In the genomic region with DNA sequence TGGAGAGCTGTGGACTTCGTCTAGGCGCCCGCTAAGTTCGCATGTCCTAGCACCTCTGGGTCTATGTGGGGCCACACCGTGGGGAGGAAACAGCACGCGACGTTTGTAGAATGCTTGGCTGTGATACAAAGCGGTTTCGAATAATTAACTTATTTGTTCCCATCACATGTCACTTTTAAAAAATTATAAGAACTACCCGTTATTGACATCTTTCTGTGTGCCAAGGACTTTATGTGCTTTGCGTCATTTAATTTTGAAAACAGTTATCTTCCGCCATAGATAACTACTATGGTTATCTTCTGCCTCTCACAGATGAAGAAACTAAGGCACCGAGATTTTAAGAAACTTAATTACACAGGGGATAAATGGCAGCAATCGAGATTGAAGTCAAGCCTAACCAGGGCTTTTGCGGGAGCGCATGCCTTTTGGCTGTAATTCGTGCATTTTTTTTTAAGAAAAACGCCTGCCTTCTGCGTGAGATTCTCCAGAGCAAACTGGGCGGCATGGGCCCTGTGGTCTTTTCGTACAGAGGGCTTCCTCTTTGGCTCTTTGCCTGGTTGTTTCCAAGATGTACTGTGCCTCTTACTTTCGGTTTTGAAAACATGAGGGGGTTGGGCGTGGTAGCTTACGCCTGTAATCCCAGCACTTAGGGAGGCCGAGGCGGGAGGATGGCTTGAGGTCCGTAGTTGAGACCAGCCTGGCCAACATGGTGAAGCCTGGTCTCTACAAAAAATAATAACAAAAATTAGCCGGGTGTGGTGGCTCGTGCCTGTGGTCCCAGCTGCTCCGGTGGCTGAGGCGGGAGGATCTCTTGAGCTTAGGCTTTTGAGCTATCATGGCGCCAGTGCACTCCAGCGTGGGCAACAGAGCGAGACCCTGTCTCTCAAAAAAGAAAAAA, we compare ENCODE assay signal across 8 cellular contexts. TPM values are rescaled to one million over a fixed set of nuclear protein-coding genes. Genes with fewer than 3 reads are reported as not detected.
A peak's percentile ranks its signal among the peaks of the same experiment; 100 is the strongest.
DNase-seq lines count a peak whose midpoint lies in the region; ATAC-seq and TF ChIP-seq lines count a peak whose summit lies in the region.

No MANE protein-coding gene starts in this region.

- no peaks in the 10 kb centered on the region for H3K79me1 ChIP-seq in H9 (ENCODE audit: insufficient read depth, low read depth, low read length, poor library complexity, severe bottlenecking)

- DNase-seq in H9 (no peak), NOMO-1 (lab: John Stamatoyannopoulos, UW; ENCODE audit: unreplicated experiment in 2 of 2) (peak; percentile 76 to 81), epidermal melanocyte (ENCODE audit: insufficient read length, low spot score) (peak; percentile 50)
- peak; percentile 87 for DNase-seq in activated CD8-positive, alpha-beta memory T cell treated with anti-CD3 and anti-CD28 coated beads for 24 hours

- no peak overlapping the region for H2AK5ac ChIP-seq in H9 (ENCODE audit: insufficient read length, low read length)

- H3K36me3 ChIP-seq in BLaER1 treated with 17β-estradiol and CSF1 and Interleukin-3, amounts not matched to agents 10 nM and 100 nM = peaks cover 35 to 51% (median 44%) of the 10 kb centered on the region in 11 experiments
- H3K36me3 ChIP-seq in mesodermal cell (ENCODE audit: control insufficient read depth, insufficient read depth, low read length) = peaks cover 20% of the 10 kb centered on the region

- no peak overlapping the region for H3T11ph ChIP-seq in H9 (ENCODE audit: low read length)

- H4K8ac ChIP-seq in H9 (replicated peaks; ENCODE audit: insufficient read length, low read depth, low read length) = no peak overlapping the region

- H3K27me3 ChIP-seq in BLaER1 treated with 17β-estradiol and CSF1 and Interleukin-3, amounts not matched to agents 10 nM and 100 nM = no peaks in the 10 kb centered on the region
- no peaks in the 10 kb centered on the region; the same call in 1 of the 2 replicates for H3K27me3 ChIP-seq in H9 (ENCODE audit: insufficient read depth, low read length)

- peaks cover 56 to 60% (median 59%) of the 10 kb centered on the region in 11 experiments for H4K20me1 ChIP-seq in BLaER1 treated with 17β-estradiol and CSF1 and Interleukin-3, amounts not matched to agents 10 nM and 100 nM
- no peaks in the 10 kb centered on the region for H4K20me1 ChIP-seq in H9 (ENCODE audit: control insufficient read depth, insufficient read depth, insufficient read length)

- H3K4me1 Mint-ChIP-seq in H9 = peaks cover 6 to 7% of the 10 kb centered on the region in 2 experiments
- H3K4me1 Mint-ChIP-seq in stimulated activated naive CD8-positive, alpha-beta T cell treated with anti-CD3 and anti-CD28 coated beads, Interleukin-15, Interleukin-2, amounts not matched to agents 100 ng/mL and 50 ng/mL, for 24 hours (ENCODE audit: low read depth) = peaks cover 52% of the 10 kb centered on the region

- no peaks in the 10 kb centered on the region; the same call in 1 of the 2 replicates for H3K79me2 ChIP-seq in H9 (ENCODE audit: insufficient read depth, low read length)

- H3K14ac ChIP-seq in H9 (ENCODE audit: insufficient read depth, low read length) = peak overlapping the region; percentile 3; the same call in 1 of the 2 replicates

- H3K4me2 ChIP-seq in BLaER1 treated with 17β-estradiol and CSF1 and Interleukin-3, amounts not matched to agents 10 nM and 100 nM = peak overlapping the region; percentile 81 to 97 (median 88)
- peak overlapping the region; percentile 55 for H3K4me2 ChIP-seq in H9 (ENCODE audit: insufficient read depth, insufficient read length, low read length)

- H3K4me3 ChIP-seq in BLaER1 treated with 17β-estradiol and CSF1 and Interleukin-3, amounts not matched to agents 10 nM and 100 nM = peak overlapping the region; percentile 86 to 98 (median 96)
- peak overlapping the region; percentile 76 for H3K4me3 ChIP-seq in mesodermal cell (ENCODE audit: extremely low read depth, insufficient read depth, low read length, poor library complexity, severe bottlenecking)

- no peak overlapping the region for H2BK5ac ChIP-seq in H9 (ENCODE audit: insufficient read length, low read length)

- no peak overlapping the region for H4K91ac ChIP-seq in H9 (ENCODE audit: insufficient read length, low read depth, low read length)

- H3K23ac ChIP-seq in H9 (ENCODE audit: insufficient read length, low read depth, low read length) = no peak overlapping the region

- no peak overlapping the region for H4K5ac ChIP-seq in H9 (ENCODE audit: insufficient read length, low read depth, low read length)

- no peak overlapping the region for H2AFZ ChIP-seq in H9 (ENCODE audit: low read length)

- H3K23me2 ChIP-seq in H9 (ENCODE audit: insufficient read length, low read depth, low read length, poor library complexity, severe bottlenecking) = peaks cover 13% of the 10 kb centered on the region

- H2BK15ac ChIP-seq in H9 (ENCODE audit: low read depth, low read length) = no peak overlapping the region

- H3K9me3 ChIP-seq in BLaER1 treated with 17β-estradiol and CSF1 and Interleukin-3, amounts not matched to agents 10 nM and 100 nM (replicated peaks in 1 of 11) = no peaks in the 10 kb centered on the region
- H3K9me3 ChIP-seq in H9 (ENCODE audit: control insufficient read depth, low read depth, low read length) (no peaks in the 10 kb centered on the region), mesodermal cell (ENCODE audit: control insufficient read depth, low read length) (no peaks in the 10 kb centered on the region)

- H3K27ac ChIP-seq in BLaER1 treated with 17β-estradiol and CSF1 and Interleukin-3, amounts not matched to agents 10 nM and 100 nM = peak overlapping the region; percentile 97 to 100 (median 99)
- H3K27ac ChIP-seq in H9 (ENCODE audit: insufficient read length, low read depth, low read length) = no peak overlapping the region
- peak overlapping the region; percentile 39 for H3K27ac ChIP-seq in mesodermal cell (ENCODE audit: low read depth, low read length, severe bottlenecking)

- no peak overlapping the region for H2BK120ac ChIP-seq in H9 (ENCODE audit: low read depth, low read length, poor library complexity, severe bottlenecking)

- H3K27ac Mint-ChIP-seq in H9 = peak overlapping the region in 1 of 3 experiments; percentile 29; a peak in 1 of 7 replicates
- peak overlapping the region; percentile 100 for H3K27ac Mint-ChIP-seq in stimulated activated naive CD8-positive, alpha-beta T cell treated with anti-CD3 and anti-CD28 coated beads, Interleukin-15, Interleukin-2, amounts not matched to agents 100 ng/mL and 50 ng/mL, for 24 hours

- peaks cover 38 to 52% (median 46%) of the 10 kb centered on the region in 10 experiments for H3K4me1 ChIP-seq in BLaER1 treated with 17β-estradiol and CSF1 and Interleukin-3, amounts not matched to agents 10 nM and 100 nM
- no peaks in the 10 kb centered on the region for H3K4me1 ChIP-seq in H9 (ENCODE audit: insufficient read depth, low read length)
- peaks cover 7% of the 10 kb centered on the region for H3K4me1 ChIP-seq in mesodermal cell (ENCODE audit: control insufficient read depth, insufficient read depth, low read length, poor library complexity, severe bottlenecking)

- peak overlapping the region; percentile 97 to 100 (median 99) for H3K9ac ChIP-seq in BLaER1 treated with 17β-estradiol and CSF1 and Interleukin-3, amounts not matched to agents 10 nM and 100 nM
- H3K9ac ChIP-seq in H9 (ENCODE audit: extremely low read depth, insufficient read length, low read length) = peak overlapping the region; percentile 9

- no peak overlapping the region for H3K56ac ChIP-seq in H9 (ENCODE audit: insufficient read length, low read depth, low read length)

- H3K36me3 Mint-ChIP-seq in H9 (ENCODE audit: insufficient read depth in 1 of 3, low read depth in 3 of 3) = peaks cover 2 to 11% (median 10%) of the 10 kb centered on the region in 3 experiments; a peak in 6 of 7 replicates
- H3K36me3 Mint-ChIP-seq in stimulated activated naive CD8-positive, alpha-beta T cell treated with anti-CD3 and anti-CD28 coated beads, Interleukin-15, Interleukin-2, amounts not matched to agents 100 ng/mL and 50 ng/mL, for 24 hours (ENCODE audit: low read depth) = peaks cover 76% of the 10 kb centered on the region

- no peak overlapping the region for H3K4ac ChIP-seq in H9 (ENCODE audit: low read depth, low read length)

- no peak for TF ChIP-seq CTCF in H9 (conservative IDR thresholded peaks at IDR 0.05)

- H3K9me3 Mint-ChIP-seq in H9 = no peaks in the 10 kb centered on the region
- H3K9me3 Mint-ChIP-seq in stimulated activated naive CD8-positive, alpha-beta T cell treated with anti-CD3 and anti-CD28 coated beads, Interleukin-15, Interleukin-2, amounts not matched to agents 100 ng/mL and 50 ng/mL, for 24 hours = no peaks in the 10 kb centered on the region

- no CpG with 5 or more reads among the region's 35 CpGs for WGBS in H9 (ENCODE audit: extremely low coverage, insufficient read length, low lambda C conversion rate)
- 71 to 82% methylated on average over 26 of the region's 35 CpGs for WGBS in mesodermal cell (ENCODE audit: insufficient coverage in 2 of 2), 2 experiments

- H2BK20ac ChIP-seq in H9 (ENCODE audit: low read depth, low read length, poor library complexity, severe bottlenecking) = no peak overlapping the region

- peaks cover 15% of the 10 kb centered on the region for H3K27me3 Mint-ChIP-seq in H9 (ENCODE audit: low read depth)
- H3K27me3 Mint-ChIP-seq in stimulated activated naive CD8-positive, alpha-beta T cell treated with anti-CD3 and anti-CD28 coated beads, Interleukin-15, Interleukin-2, amounts not matched to agents 100 ng/mL and 50 ng/mL, for 24 hours = no peaks in the 10 kb centered on the region

- no peak for ATAC-seq in GM18502 (IDR thresholded peaks at IDR 0.05; ENCODE audit: poor library complexity, unreplicated experiment)

- H2BK12ac ChIP-seq in H9 (ENCODE audit: insufficient read length, low read depth, low read length) = no peak overlapping the region

- peak overlapping the region; percentile 82 to 95 for H3K4me3 Mint-ChIP-seq in H9
- peak overlapping the region; percentile 97 for H3K4me3 Mint-ChIP-seq in stimulated activated naive CD8-positive, alpha-beta T cell treated with anti-CD3 and anti-CD28 coated beads, Interleukin-15, Interleukin-2, amounts not matched to agents 100 ng/mL and 50 ng/mL, for 24 hours

- H3K18ac ChIP-seq in H9 (ENCODE audit: insufficient read length, low read depth, low read length) = no peak overlapping the region

RNA-seq across cellular contexts. Expression of gene B2M, which starts 1.0 kb away (rescaled TPM):
- total RNA-seq in H9 (2021) = 74.3 and 81.0 TPM in 2 replicates
- 403 TPM for polyA plus RNA-seq in mesodermal cell (2013, experiment 1 of 2)
- 433 TPM for polyA plus RNA-seq in mesodermal cell (2013, experiment 2 of 2)

RNA-seq across cellular contexts. Expression of gene PATL2, which starts 1.2 kb away (rescaled TPM):
- total RNA-seq in H9 (2021) = 0.46 and 0.55 TPM in 2 replicates
- not detected for polyA plus RNA-seq in mesodermal cell (2013, experiment 1 of 2)
- not detected for polyA plus RNA-seq in mesodermal cell (2013, experiment 2 of 2)

RNA-seq across cellular contexts. Expression of gene TRIM69, which starts 24.0 kb away (rescaled TPM):
- 3.8 and 4.3 TPM in 2 replicates for total RNA-seq in H9 (2021)
- 7.9 TPM for polyA plus RNA-seq in mesodermal cell (2013, experiment 1 of 2)
- 7.2 TPM for polyA plus RNA-seq in mesodermal cell (2013, experiment 2 of 2)

RNA-seq across cellular contexts. Expression of gene SPG11, which starts 48.9 kb away (rescaled TPM):
- total RNA-seq in H9 (2021) = 38.3 and 43.8 TPM in 2 replicates
- polyA plus RNA-seq in mesodermal cell (2013, experiment 1 of 2) = 31.7 TPM
- 29.5 TPM for polyA plus RNA-seq in mesodermal cell (2013, experiment 2 of 2)
